In genomic region chr3:186532641-186533072, GRCh38 we compare ENCODE assay signal across 9 cellular contexts. TPM values are rescaled to one million over a fixed set of nuclear protein-coding genes. Genes with fewer than 3 reads are reported as not detected.
DNase-seq lines count a peak whose midpoint lies in the region; ATAC-seq, FAIRE-seq and TF ChIP-seq lines count a peak whose summit lies in the region.
"Had no signal": no experiment of that assay in that cellular context is flagged by ENCODE, and none has a peak within 500 bp of the region (broad histone marks: within the 10 kb centered on the region; RNA-seq: fewer than 3 reads in every experiment).

No MANE protein-coding gene starts in this region.

- no peak overlapping the region for H3K4me3 ChIP-seq in pancreas

- peak overlapping the region in 1 of 4 donors; percentile 22 for H3K27ac ChIP-seq in pancreas
- H3K27ac ChIP-seq: neutrophil had no signal

- no peaks in the 10 kb centered on the region for H3K27me3 ChIP-seq in pancreas
- H3K27me3 ChIP-seq: neutrophil had no signal

- no peaks in the 10 kb centered on the region for H3K36me3 ChIP-seq in pancreas
- H3K36me3 ChIP-seq: neutrophil had no signal

- TF ChIP-seq POLR2A in Raji (IDR thresholded peaks at IDR 0.05; ENCODE audit: insufficient read depth, low read depth, low read length) = peak; percentile 44; the same call in 1 of the 2 replicates

- in situ Hi-C loops in GM13976 (cut with MboI; ENCODE audit: low sequenced_read_pairs, unreplicated experiment) = no loop called here

- no peak for FAIRE-seq in pancreas (lab: Jason Lieb, UNC)

- H3K4me1 ChIP-seq in pancreas = peaks cover 0 to 4% (median 0%) of the 10 kb centered on the region in 3 donors

- 44 to 51% methylated on average over 1 of the region's 1 CpG for WGBS in pancreas, 2 donors

- no peaks in the 10 kb centered on the region for H3K9me3 ChIP-seq in pancreas
- H3K9me3 ChIP-seq: neutrophil had no signal

- intact Hi-C loops in pancreas (cut with DNase I) = loop anchor here in 1 of 3 donors (10.0 kb wide), 1 partner anchor 548 kb away; no protein-coding TSS in a partner anchor

- DNase-seq in pancreas (no peak), DMS153 treated with DMSO at 0.1 percent for 48 hours (lab: John Stamatoyannopoulos, UW; ENCODE audit: unreplicated experiment) (no peak), GM13976 (ENCODE audit: low spot score) (no peak), inferior parietal cortex (ENCODE audit: extremely low spot score) (no peak)
- DNase-seq in activated CD4-positive, CD25-positive, alpha-beta regulatory T cell treated with anti-CD3 and anti-CD28 coated beads, Interleukin-2, amount 50 U/mL, for 72 hours = no peak

- TF ChIP-seq CTCF in pancreas (IDR thresholded peaks at IDR 0.05) (no peak), GM13976 (IDR thresholded peaks at IDR 0.05; ENCODE audit: borderline replicate concordance, control extremely low read depth, extremely low read depth, insufficient read depth, missing control alignments) (no peak)

- peak; percentile 67 for ATAC-seq in GM19324 (IDR thresholded peaks at IDR 0.05; ENCODE audit: low FRiP score, unreplicated experiment)
- peak; percentile 50 for ATAC-seq in HG03064 (IDR thresholded peaks at IDR 0.05; ENCODE audit: low read depth, unreplicated experiment)
- peak in 3 of 4 donors; percentile 35 to 73 (median 62) for ATAC-seq in pancreas

RNA-seq across cellular contexts. Expression of gene CRYGS, which starts 11.5 kb away (rescaled TPM):
- total RNA-seq in pancreas = 1 to 10 TPM; 1.2 to 3.0 (median 1.8) TPM
- polyA plus RNA-seq in pancreas = 10 to 100 TPM; 11.0 to 16.6 TPM

RNA-seq across cellular contexts. Expression of gene TBCCD1, which starts 34.5 kb away (rescaled TPM):
- total RNA-seq in pancreas = 1 to 10 TPM; 3.8 to 7.4 (median 5.5) TPM
- 1 to 10 TPM; 2.6 to 4.2 TPM for polyA plus RNA-seq in pancreas

RNA-seq across cellular contexts. Expression of gene DNAJB11, which starts 37.9 kb away (rescaled TPM):
- total RNA-seq in pancreas = 10 to 100 TPM; 21.9 to 33.2 (median 30.2) TPM
- polyA plus RNA-seq in pancreas = 10 to 100 TPM; 37.1 to 52.6 TPM
